ENCODE assay signal across 27 cellular contexts in genomic region chr6:22367331-22367730, GRCh38.
DNase-seq lines count a peak whose midpoint lies in the region; ATAC-seq and TF ChIP-seq lines count a peak whose summit lies in the region.
"Had no signal": no experiment of that assay in that cellular context is flagged by ENCODE, and none has a peak within 500 bp of the region (broad histone marks: within the 10 kb centered on the region; RNA-seq: fewer than 3 reads in every experiment).

No MANE protein-coding gene starts in this region.

- no peaks in the 10 kb centered on the region for H3K9me3 Mint-ChIP-seq in chondrocyte (ENCODE audit: low read depth)

- no peaks in the 10 kb centered on the region for H3K4me1 ChIP-seq in left lung

- no peaks in the 10 kb centered on the region for H3K36me3 ChIP-seq in left lung
- H3K36me3 ChIP-seq: prostate gland, right lobe of liver, SJCRH30, tibial nerve, WERI-Rb-1 had no signal

- no peak for TF ChIP-seq CTCF in chondrocyte (IDR thresholded peaks at IDR 0.05)
- no peak for TF ChIP-seq CTCF in left lung (IDR thresholded peaks at IDR 0.05)

- no peaks in the 10 kb centered on the region for H3K36me3 Mint-ChIP-seq in chondrocyte (ENCODE audit: low read depth)
- H3K36me3 Mint-ChIP-seq: activated naive CD4-positive, alpha-beta T cell treated with anti-CD3 and anti-CD28 coated beads, Interleukin-2, amount 10 ng/mL, durations not matched to agents 7 days and 5 days; CD8-positive, alpha-beta T cell; naive thymus-derived CD4-positive, alpha-beta T cell had no signal

- H3K27ac ChIP-seq in left lung = peak overlapping the region in 1 of 2 donors; percentile 34
- H3K27ac ChIP-seq: epithelial cell of prostate, prostate gland, SJCRH30, tibial nerve, WERI-Rb-1 had no signal

- intact Hi-C loops in left lung (cut with DNase I) = no loop called here

- H3K4me3 Mint-ChIP-seq in chondrocyte (ENCODE audit: unreplicated experiment) = no peak overlapping the region
- H3K4me3 Mint-ChIP-seq: activated CD8-positive, alpha-beta T cell treated with anti-CD3 and anti-CD28 coated beads, Interleukin-2, amount 10 ng/mL, durations not matched to agents 7 days and 5 days; activated naive CD4-positive, alpha-beta T cell treated with anti-CD3 and anti-CD28 coated beads, Interleukin-2, amount 10 ng/mL, durations not matched to agents 7 days and 5 days; CD8-positive, alpha-beta T cell; naive thymus-derived CD4-positive, alpha-beta T cell had no signal

- H3K9me3 ChIP-seq in left lung = no peaks in the 10 kb centered on the region
- H3K9me3 ChIP-seq: prostate gland, right lobe of liver, SJCRH30, tibial nerve had no signal

- no peaks in the 10 kb centered on the region for H3K27me3 Mint-ChIP-seq in chondrocyte (ENCODE audit: low read depth)
- H3K27me3 Mint-ChIP-seq: activated naive CD4-positive, alpha-beta T cell treated with anti-CD3 and anti-CD28 coated beads, Interleukin-2, amount 10 ng/mL, durations not matched to agents 7 days and 5 days; naive thymus-derived CD4-positive, alpha-beta T cell had no signal

- H3K27ac Mint-ChIP-seq in chondrocyte (ENCODE audit: unreplicated experiment) = peak overlapping the region; percentile 89
- H3K27ac Mint-ChIP-seq: activated CD8-positive, alpha-beta T cell treated with anti-CD3 and anti-CD28 coated beads, Interleukin-2, amount 10 ng/mL, durations not matched to agents 7 days and 5 days; activated naive CD4-positive, alpha-beta T cell treated with anti-CD3 and anti-CD28 coated beads, Interleukin-2, amount 10 ng/mL, durations not matched to agents 7 days and 5 days; CD8-positive, alpha-beta T cell; naive thymus-derived CD4-positive, alpha-beta T cell had no signal

- no peaks in the 10 kb centered on the region for H3K27me3 ChIP-seq in left lung
- H3K27me3 ChIP-seq: right lobe of liver, SJCRH30, tibial nerve had no signal

- H3K4me3 ChIP-seq in left lung = no peak overlapping the region
- H3K4me3 ChIP-seq: prostate gland, right lobe of liver, SJCRH30, tibial nerve had no signal

- H3K4me1 Mint-ChIP-seq in chondrocyte (ENCODE audit: low read depth) = peaks cover 59% of the 10 kb centered on the region
- H3K4me1 Mint-ChIP-seq: activated naive CD4-positive, alpha-beta T cell treated with anti-CD3 and anti-CD28 coated beads, Interleukin-2, amount 10 ng/mL, durations not matched to agents 7 days and 5 days had no signal

- peak; percentile 38 for ATAC-seq in left lung
- no peak for ATAC-seq in HG03469 (IDR thresholded peaks at IDR 0.05; ENCODE audit: unreplicated experiment)
- no peak for ATAC-seq in HG03045 (IDR thresholded peaks at IDR 0.05; ENCODE audit: unreplicated experiment)
- ATAC-seq: activated CD8-positive, alpha-beta T cell treated with anti-CD3 and anti-CD28 coated beads, Interleukin-2, amount 10 ng/mL, durations not matched to agents 7 days and 5 days; CD8-positive, alpha-beta T cell; HCT116; naive thymus-derived CD4-positive, alpha-beta T cell had no signal

- DNase-seq in GM03348 (ENCODE audit: low spot score) (peak; percentile 15), chondrocyte (ENCODE audit: low spot score) (no peak), left lung (no peak), mucosa of gallbladder (ENCODE audit: low spot score) (no peak), SIG-M5 treated with dmso at 0.1 percent for 504 hours (lab: John Stamatoyannopoulos, UW; ENCODE audit: unreplicated experiment) (no peak)
- DNase-seq: activated CD4-positive, alpha-beta T cell treated with anti-CD3 and anti-CD28 coated beads for 4 hours; activated CD8-positive, alpha-beta T cell treated with anti-CD3 and anti-CD28 coated beads, Interleukin-2, amount 10 ng/mL, durations not matched to agents 7 days and 5 days; activated naive CD4-positive, alpha-beta T cell treated with anti-CD3 and anti-CD28 coated beads, Interleukin-2, amount 10 ng/mL, durations not matched to agents 7 days and 5 days; AML-193; CD8-positive, alpha-beta T cell; DMS 273 treated with DMSO at 0.1 percent for 48 hours; effector CD4-positive, alpha-beta T cell; islet precursor cell; naive thymus-derived CD4-positive, alpha-beta T cell; NCI-H1092; NCI-H1694 treated with DMSO at 0.1 percent for 48 hours; NCI-H510A; right lobe of liver; SJCRH30; stimulated activated CD4-positive, alpha-beta T cell treated with anti-CD3 and anti-CD28 coated beads, Interleukin-4, amount 100 ng/mL, for 24 hours; WERI-Rb-1 had no signal
